In the genomic region with DNA sequence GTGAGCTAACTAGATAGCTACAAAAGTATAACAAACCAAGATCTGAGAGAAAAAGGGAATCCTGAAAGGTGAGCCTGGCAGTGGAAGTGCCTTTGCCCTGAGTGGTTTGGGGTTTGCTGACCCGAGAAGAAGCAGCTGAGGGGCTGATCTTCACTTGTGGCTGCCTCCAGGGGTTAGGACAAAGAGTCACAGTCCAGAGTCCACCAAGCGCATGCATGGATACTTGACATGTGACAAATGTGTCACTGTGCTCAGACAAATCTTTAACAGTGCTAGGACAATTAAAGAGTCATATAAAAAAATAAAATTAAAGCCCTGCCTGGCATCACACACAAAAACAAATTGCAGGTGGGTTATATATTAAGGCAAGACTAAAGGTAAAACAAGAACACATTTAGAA, we compare ENCODE assay signal across 16 cellular contexts. TPM values are rescaled to one million over a fixed set of nuclear protein-coding genes. Genes with fewer than 3 reads are reported as not detected.
DNase-seq lines count a peak whose midpoint lies in the region; ATAC-seq and TF ChIP-seq lines count a peak whose summit lies in the region.
"Had no signal": no experiment of that assay in that cellular context is flagged by ENCODE, and none has a peak within 500 bp of the region (broad histone marks: within the 10 kb centered on the region; RNA-seq: fewer than 3 reads in every experiment).

No MANE protein-coding gene starts in this region.

- H3K36me3 ChIP-seq in liver (ENCODE audit: control insufficient read depth in 4 of 4, insufficient read depth in 3 of 4, low read depth in 1 of 4, low read length in 3 of 4): no peaks in the 10 kb centered on the region
- no peaks in the 10 kb centered on the region for H3K36me3 ChIP-seq in WERI-Rb-1

- H3K27ac ChIP-seq in liver (ENCODE audit: low read depth in 1 of 2, low read length in 2 of 2): no peak overlapping the region
- no peak overlapping the region for H3K27ac ChIP-seq in WERI-Rb-1

- intact Hi-C loops in sciatic nerve (cut with DNase I): no loop called here

- no peak for TF ChIP-seq RAD21 in liver (IDR thresholded peaks at IDR 0.05)

- no peaks in the 10 kb centered on the region for H3K4me1 Mint-ChIP-seq in T-helper 17 cell
- H3K4me1 Mint-ChIP-seq: CD4-positive, alpha-beta memory T cell had no signal

- H3K9me3 ChIP-seq in liver (ENCODE audit: control insufficient read depth in 4 of 4, low read length in 3 of 4): peaks cover 0 to 4% (median 2%) of the 10 kb centered on the region in 4 donors
- no peaks in the 10 kb centered on the region for H3K9me3 ChIP-seq in T-helper 17 cell (ENCODE audit: control insufficient read depth, low read length, poor library complexity, severe bottlenecking)
- peaks cover 6% of the 10 kb centered on the region for H3K9me3 ChIP-seq in WERI-Rb-1 (ENCODE audit: severe bottlenecking)

- H3K4me3 Mint-ChIP-seq in T-helper 17 cell: no peak overlapping the region
- H3K4me3 Mint-ChIP-seq: CD4-positive, alpha-beta memory T cell had no signal

- ATAC-seq in sciatic nerve (no peak), T-helper 17 cell (no peak), HG02759 (IDR thresholded peaks at IDR 0.05; ENCODE audit: unreplicated experiment) (no peak)

- H3K27me3 Mint-ChIP-seq in T-helper 17 cell: no peaks in the 10 kb centered on the region

- no peaks in the 10 kb centered on the region for H3K36me3 Mint-ChIP-seq in T-helper 17 cell (ENCODE audit: low read depth)
- H3K36me3 Mint-ChIP-seq: CD4-positive, alpha-beta memory T cell had no signal

- TF ChIP-seq CTCF in liver (IDR thresholded peaks at IDR 0.05; ENCODE audit: low read depth, low read length, missing input control): no peak
- TF ChIP-seq CTCF in WERI-Rb-1 (IDR thresholded peaks at IDR 0.05; ENCODE audit: low read depth, low read length): no peak

- H3K27ac Mint-ChIP-seq in T-helper 17 cell: no peak overlapping the region
- H3K27ac Mint-ChIP-seq: CD4-positive, alpha-beta memory T cell had no signal

- H3K27me3 ChIP-seq in liver (ENCODE audit: control insufficient read depth in 4 of 4, insufficient read depth in 4 of 4, low read length in 3 of 4) (no peaks in the 10 kb centered on the region), WERI-Rb-1 (ENCODE audit: insufficient read depth, low read depth, severe bottlenecking) (peaks cover 47% of the 10 kb centered on the region)

- H3K9ac ChIP-seq in liver (ENCODE audit: low read depth in 1 of 2, low read length in 2 of 2): no peak overlapping the region

- H3K4me3 ChIP-seq in liver (ENCODE audit: low read depth in 1 of 3, low read length in 3 of 3) (no peak overlapping the region), WERI-Rb-1 (ENCODE audit: low read depth, low read length) (no peak overlapping the region)

- WGBS in liver: 19% methylated on average over 2 of the region's 2 CpGs

- peak; percentile 6 for DNase-seq in left kidney (ENCODE audit: low read depth, low spot score)
- peak; percentile 40 for DNase-seq in mucosa of gallbladder (ENCODE audit: low spot score)
- DNase-seq in sciatic nerve (ENCODE audit: low spot score): no peak
- no peak for DNase-seq in T-helper 17 cell
- DNase-seq in WERI-Rb-1: no peak
- DNase-seq: C1 segment of cervical spinal cord; Calu3; CD4-positive, alpha-beta memory T cell; COR-L47; DMS53; DMS79 treated with DMSO at 0.1 percent for 48 hours; GF-D8; H7; HCEC 1CT had no signal

- peaks cover 0 to 3% (median 0%) of the 10 kb centered on the region in 4 donors for H3K4me1 ChIP-seq in liver (ENCODE audit: control insufficient read depth in 4 of 4, insufficient read depth in 4 of 4, low read length in 3 of 4)

TF ChIP-seq in liver, 16 proteins besides CTCF, POLR2A, EP300 and RAD21:
- TF ChIP-seq FOXA1 (IDR thresholded peaks at IDR 0.05) (no peak), EGR1 (IDR thresholded peaks at IDR 0.05; ENCODE audit: low read depth in 2 of 2) (no peak), REST (IDR thresholded peaks at IDR 0.05) (no peak), HNF4A (conservative IDR thresholded peaks at IDR 0.05) (peak; percentile 53 to 54), RXRA (IDR thresholded peaks at IDR 0.05) (peak in 1 of 2 donors; percentile 5), SP1 (IDR thresholded peaks at IDR 0.05) (no peak), NR2F2 (IDR thresholded peaks at IDR 0.05) (no peak)

RNA-seq across cellular contexts. Expression of gene HMGB3, which starts 26.4 kb away (rescaled TPM):
- total RNA-seq in liver (1 to 10 TPM; 9.2 to 9.3 TPM), mucosa of gallbladder (14.8 TPM), sciatic nerve (28.4 TPM), T-helper 17 cell (1 to 10 TPM; 4.6 to 5.4 TPM)
- 10 to 100 TPM; 17.0 to 46.7 TPM for polyA plus RNA-seq in liver

Comparison
In these comparisons a context has a peak if more than half of its experiments do, and no peak if none do; other contexts are left out.
1. DNase-seq: peak in left kidney (single experiment) and mucosa of gallbladder (single experiment); none in sciatic nerve (single experiment), T-helper 17 cell (0 of 3) and WERI-Rb-1 (single experiment).